ENCODE assay signal across 8 cellular contexts in the genomic region with DNA sequence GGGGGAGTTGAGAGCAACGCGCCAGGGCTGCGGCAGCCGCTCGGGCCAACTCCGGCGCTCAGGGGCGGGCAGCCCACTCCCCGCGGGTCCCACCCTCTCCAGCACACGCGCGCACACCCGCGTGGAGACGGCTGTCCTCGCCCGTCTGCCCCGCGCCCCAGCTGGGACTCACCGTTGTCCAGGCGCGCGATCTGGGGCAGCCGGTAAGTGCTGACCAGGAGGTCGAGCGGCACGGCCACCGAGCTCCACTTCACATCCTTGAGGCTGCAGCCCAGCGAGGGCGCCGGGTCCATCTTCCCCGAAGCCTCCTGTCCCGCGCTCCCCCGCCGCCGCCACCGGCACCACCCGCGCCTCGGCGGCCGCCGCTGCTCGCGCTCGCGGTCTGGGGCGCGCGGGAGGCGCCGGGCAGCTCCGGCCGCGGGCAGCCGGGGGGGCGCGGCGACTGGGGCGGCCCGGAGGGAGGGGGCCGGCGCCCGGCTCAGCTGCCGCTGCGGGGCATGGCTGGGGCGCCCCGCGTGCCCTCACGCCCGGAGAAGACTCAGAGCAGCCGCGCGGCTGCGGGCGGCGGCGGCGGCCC. TPM values are rescaled to one million over a fixed set of nuclear protein-coding genes. Genes with fewer than 3 reads are reported as not detected.
DNase-seq lines count a peak whose midpoint lies in the region; TF ChIP-seq lines count a peak whose summit lies in the region.

No MANE protein-coding gene starts in this region.

- peak overlapping the region; percentile 49 for H3K4me3 ChIP-seq in Jurkat, Clone E6-1 (ENCODE audit: low read length)
- H3K4me3 ChIP-seq in adrenal gland (peak overlapping the region; percentile 35 to 96 (median 58)), right atrium auricular region (peak overlapping the region; percentile 80 to 88)

- H3K4me1 ChIP-seq in adrenal gland (replicated peaks in 1 of 2): peaks cover 12 to 29% of the 10 kb centered on the region in 2 donors
- peaks cover 0 to 27% of the 10 kb centered on the region in 2 donors for H3K4me1 ChIP-seq in right atrium auricular region

- H3K9me3 ChIP-seq in adrenal gland (replicated peaks in 1 of 3) (no peaks in the 10 kb centered on the region), right atrium auricular region (no peaks in the 10 kb centered on the region)

- intact Hi-C loops in adrenal gland (cut with DNase I): loop anchor here (5.0 to 10.0 kb wide), 3 partner anchors 198 to 315 kb away; no protein-coding TSS in a partner anchor

- TF ChIP-seq CTCF in adrenal gland (IDR thresholded peaks at IDR 0.05) (no peak), right atrium auricular region (IDR thresholded peaks at IDR 0.05) (no peak)

- H3K27ac ChIP-seq in adrenal gland (peak overlapping the region; percentile 46 to 96 (median 77)), right atrium auricular region (peak overlapping the region; percentile 83 to 87)

- WGBS in adrenal gland, 4 donors: 0 to 1% (median 0%) methylated on average over 5 to 81 of the region's 81 CpGs

- H3K36me3 ChIP-seq in adrenal gland (replicated peaks in 1 of 2) (no peaks in the 10 kb centered on the region), right atrium auricular region (no peaks in the 10 kb centered on the region)

- H3K27me3 ChIP-seq in adrenal gland: no peaks in the 10 kb centered on the region
- H3K27me3 ChIP-seq in right atrium auricular region: no peaks in the 10 kb centered on the region

- no peak for TF ChIP-seq POLR2A in adrenal gland (IDR thresholded peaks at IDR 0.05)

- peak; percentile 23 for DNase-seq in activated T-cell treated with anti-CD3 and anti-CD28 coated beads, Interleukin-2, amount 50 U/mL, for 1 hour
- DNase-seq in activated T-cell treated with anti-CD3 and anti-CD28 coated beads for 4 hours (no peak), adrenal gland (peak; percentile 28 to 68 (median 58)), right atrium auricular region (ENCODE audit: low spot score) (no peak), putamen (ENCODE audit: low spot score) (peak; percentile 38), COLO829 (ENCODE audit: low spot score) (no peak)
- no peak for DNase-seq in Jurkat, Clone E6-1 (ENCODE audit: low read depth, low spot score)
- no peak for DNase-seq in activated effector memory CD4-positive, alpha-beta T cell treated with anti-CD3 and anti-CD28 coated beads, Interleukin-2, amount 50 U/mL, for 16 hours

RNA-seq across cellular contexts. Expression of gene GAREM1, which starts 0.5 kb away (rescaled TPM):
- polyA plus RNA-seq in Jurkat, Clone E6-1 (2012; ENCODE audit: insufficient read depth, insufficient read length): 1.7 TPM
- total RNA-seq in adrenal gland: 10 to 100 TPM; 14.2 to 69.5 (median 24.3) TPM
- polyA plus RNA-seq in adrenal gland: 10 to 100 TPM in 1 of 3 donors, 1 to 10 TPM in 2; 3.5 to 22.6 (median 5.5) TPM
- 10 to 100 TPM; 13.6 to 19.3 TPM for total RNA-seq in right atrium auricular region

Comparison
In these comparisons a context has a peak if more than half of its experiments do, and no peak if none do; other contexts are left out.
1. DNase-seq: peak in activated T-cell treated with anti-CD3 and anti-CD28 coated beads, Interleukin-2, amount 50 U/mL, for 1 hour (single experiment), adrenal gland (7 of 7) and putamen (single experiment); none in activated T-cell treated with anti-CD3 and anti-CD28 coated beads for 4 hours (single experiment), Jurkat, Clone E6-1 (single experiment), right atrium auricular region (single experiment), COLO829 (single experiment) and activated effector memory CD4-positive, alpha-beta T cell treated with anti-CD3 and anti-CD28 coated beads, Interleukin-2, amount 50 U/mL, for 16 hours (single experiment).
2. Peak in every context shown above with its lines, with median percentiles within 50 percentile points of each other: H3K4me3 ChIP-seq.